Comparison of ENCODE assay signal across 8 cellular contexts in the genomic region with DNA sequence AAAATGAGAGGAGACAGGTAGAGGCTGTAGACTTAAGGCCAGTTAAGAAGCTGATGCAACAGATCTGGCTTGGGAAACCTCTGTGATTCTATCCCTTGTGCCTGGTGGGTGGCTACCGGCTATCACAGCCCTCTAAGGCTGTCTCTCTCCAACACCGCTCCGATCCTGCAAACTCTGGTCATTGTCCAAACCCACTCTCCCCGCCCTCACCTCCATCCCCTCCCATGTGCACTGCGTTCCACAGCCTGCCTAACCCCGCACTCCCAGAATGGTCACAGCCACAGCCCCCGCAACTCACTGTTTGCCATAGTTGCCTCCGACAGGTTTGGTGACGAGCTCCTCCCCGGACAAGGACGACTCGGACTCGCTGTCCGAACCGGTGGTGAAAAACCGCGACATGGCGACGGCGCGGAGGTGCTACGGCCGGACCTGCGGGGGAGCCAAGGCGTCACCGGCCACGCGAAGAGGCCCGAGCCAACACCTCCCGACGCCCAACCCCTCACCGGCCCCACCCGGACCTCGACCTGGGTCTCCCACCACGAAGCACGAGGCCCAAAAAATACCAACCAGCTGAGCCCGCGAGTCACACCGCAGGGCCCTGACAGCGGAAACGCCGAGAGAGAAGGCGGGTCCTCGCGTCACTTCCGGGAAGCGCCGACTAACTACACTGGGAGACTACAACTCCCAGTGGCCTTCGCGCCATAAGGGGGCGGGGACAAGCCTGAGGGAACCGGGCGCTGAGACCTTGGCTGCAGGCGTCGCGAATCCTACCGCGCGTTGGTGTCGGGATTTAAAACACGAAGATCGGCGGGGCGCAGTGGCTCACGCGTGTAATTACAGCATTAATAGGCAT. TPM values are rescaled to one million over a fixed set of nuclear protein-coding genes. Genes with fewer than 3 reads are reported as not detected.
DNase-seq lines count a peak whose midpoint lies in the region; ATAC-seq, FAIRE-seq and TF ChIP-seq lines count a peak whose summit lies in the region.
"Not testable (repeated sequence)": the region's sequence is repeated elsewhere in the genome, so short reads cannot be mapped to it uniquely, and the experiment has no call there.

EIF3CL (minus strand) TSS at position 622 of the 853 bp plus-strand sequence; CDS start at position 399, 223 bp downstream.

- H3K4me3 ChIP-seq in CD4-positive, alpha-beta memory T cell (ENCODE audit: low read length in 2 of 2); small intestine (ENCODE audit: low read depth in 1 of 2, low read length in 2 of 2): not testable (repeated sequence)
- H3K4me3 ChIP-seq in LNCaP clone FGC (ENCODE audit: low read depth, low read length) (peak within 1 kb of the TSS; percentile 52), endothelial cell of umbilical vein (replicated peaks in 1 of 3; ENCODE audit: insufficient read depth in 1 of 3, low read depth in 1 of 3, low read length in 3 of 3) (peak within 1 kb of the TSS in 2 of 3 experiments; percentile 31 to 68), lower lobe of right lung (peak within 1 kb of the TSS; percentile 40)

- not testable (repeated sequence) for BruUV-seq in endothelial cell of umbilical vein (replicated peaks; lab: Mats Ljungman, UMichigan)

- not testable (repeated sequence) for TF ChIP-seq CTCF in LNCaP clone FGC (IDR thresholded peaks at IDR 0.05; ENCODE audit: control insufficient read depth, extremely low read depth, insufficient read depth); endothelial cell of umbilical vein (IDR thresholded peaks at IDR 0.05; ENCODE audit: extremely low read depth in 1 of 2, insufficient read depth in 1 of 2, low read depth in 1 of 2, low read length in 2 of 2); lower lobe of right lung (IDR thresholded peaks at IDR 0.05)

- CTCF ChIA-PET in CD4-positive, alpha-beta memory T cell (lab: Charles Lee; ENCODE audit: partially characterized antibody); endothelial cell of umbilical vein (lab: Charles Lee): not testable (repeated sequence)

- H3K4me3 Mint-ChIP-seq in CD4-positive, alpha-beta memory T cell, result peak within 1 kb of the TSS in 6 of 8 donors; percentile 34 to 75 (median 56)
- peak within 1 kb of the TSS; percentile 59 to 62 for H3K4me3 Mint-ChIP-seq in activated T-cell treated with anti-CD3 and anti-CD28 coated beads, Interleukin-2, amount 50 U/mL, for 72 hours

- not testable (repeated sequence) for H3K36me3 Mint-ChIP-seq in CD4-positive, alpha-beta memory T cell; activated T-cell treated with anti-CD3 and anti-CD28 coated beads, Interleukin-2, amount 50 U/mL, for 72 hours (ENCODE audit: insufficient read depth in 2 of 2)

- not testable (repeated sequence) for H3K9me3 Mint-ChIP-seq in CD4-positive, alpha-beta memory T cell; activated T-cell treated with anti-CD3 and anti-CD28 coated beads, Interleukin-2, amount 50 U/mL, for 72 hours

- intact Hi-C loops in CD4-positive, alpha-beta memory T cell (cut with micrococcal nuclease); endothelial cell of umbilical vein (cut with micrococcal nuclease); lower lobe of right lung (cut with DNase I): not testable (repeated sequence)

- dilution Hi-C loops in endothelial cell of umbilical vein (cut with MboI; ENCODE audit: extremely low pct_ligation_motif_present, low sequenced_read_pairs), result not testable (repeated sequence)

- not testable (repeated sequence) for H3K4me1 ChIP-seq in CD4-positive, alpha-beta memory T cell (ENCODE audit: insufficient read depth, low read length); endothelial cell of umbilical vein (ENCODE audit: control insufficient read depth, extremely low read depth, insufficient read depth, low read length); lower lobe of right lung; small intestine (ENCODE audit: control insufficient read depth in 2 of 2, insufficient read depth in 1 of 2, low read depth in 1 of 2, low read length in 1 of 2)

- not testable (repeated sequence) for DNase-seq in CD4-positive, alpha-beta memory T cell; LNCaP clone FGC (ENCODE audit: low read depth); activated T-cell treated with anti-CD3 and anti-CD28 coated beads, Interleukin-2, amount 50 U/mL, for 72 hours; endothelial cell of umbilical vein (ENCODE audit: low read depth, low spot score); lower lobe of right lung; small intestine

- not testable (repeated sequence) for H3K4me1 Mint-ChIP-seq in CD4-positive, alpha-beta memory T cell; activated T-cell treated with anti-CD3 and anti-CD28 coated beads, Interleukin-2, amount 50 U/mL, for 72 hours (ENCODE audit: low read depth)

- H3K79me2 ChIP-seq in endothelial cell of umbilical vein (ENCODE audit: control insufficient read depth, insufficient read depth, low read length), result not testable (repeated sequence)

- not testable (repeated sequence) for H4K20me1 ChIP-seq in endothelial cell of umbilical vein (replicated peaks; ENCODE audit: control insufficient read depth, extremely low read depth, insufficient read depth, low read length)

- WGBS in small intestine, 3 donors, result no CpG with 5 or more reads among the region's 66 CpGs

- not testable (repeated sequence) for H3K9me1 ChIP-seq in endothelial cell of umbilical vein (replicated peaks; ENCODE audit: control insufficient read depth, extremely low read depth, insufficient read depth, low read length)

- not testable (repeated sequence) for H3K9ac ChIP-seq in endothelial cell of umbilical vein (replicated peaks; ENCODE audit: extremely low read depth, insufficient read depth, low read length)

- H3K36me3 ChIP-seq in CD4-positive, alpha-beta memory T cell (ENCODE audit: insufficient read depth, low read length); endothelial cell of umbilical vein (ENCODE audit: control insufficient read depth in 2 of 2, extremely low read depth in 1 of 2, insufficient read depth in 2 of 2, low read length in 2 of 2); lower lobe of right lung; small intestine (ENCODE audit: control insufficient read depth in 2 of 2, insufficient read depth in 2 of 2, low read length in 2 of 2): not testable (repeated sequence)

- not testable (repeated sequence) for H3K4me2 ChIP-seq in endothelial cell of umbilical vein (ENCODE audit: insufficient read depth, low read length)

- POLR2A ChIA-PET in CD4-positive, alpha-beta memory T cell (lab: Charles Lee; ENCODE audit: partially characterized antibody); endothelial cell of umbilical vein (lab: Charles Lee): not testable (repeated sequence)

- H3K27ac ChIP-seq in CD4-positive, alpha-beta memory T cell (ENCODE audit: low read depth, low read length); endothelial cell of umbilical vein (ENCODE audit: insufficient read depth, low read depth, low read length); lower lobe of right lung; small intestine (ENCODE audit: low read depth in 1 of 2, low read length in 1 of 2): not testable (repeated sequence)

- FAIRE-seq in endothelial cell of umbilical vein (lab: Jason Lieb, UNC), result peak; percentile 96
- not testable (repeated sequence) for FAIRE-seq in small intestine (lab: Jason Lieb, UNC)

- H2AFZ ChIP-seq in endothelial cell of umbilical vein (ENCODE audit: low read depth, low read length), result not testable (repeated sequence)

- H3K9me3 ChIP-seq in CD4-positive, alpha-beta memory T cell (ENCODE audit: control insufficient read depth in 1 of 2, low read length in 2 of 2); endothelial cell of umbilical vein (replicated peaks; ENCODE audit: control insufficient read depth, insufficient read depth, low read length); lower lobe of right lung; small intestine (ENCODE audit: control insufficient read depth, low read depth): not testable (repeated sequence)

- not testable (repeated sequence) for TF ChIP-seq POLR2A in endothelial cell of umbilical vein (IDR thresholded peaks at IDR 0.05; ENCODE audit: low read depth, low read length)

- ATAC-seq in GM19397 (IDR thresholded peaks at IDR 0.05; ENCODE audit: unreplicated experiment), result peak; percentile 99
- peak; percentile 90 for ATAC-seq in HG02938 (IDR thresholded peaks at IDR 0.05; ENCODE audit: unreplicated experiment)
- peak; percentile 100 for ATAC-seq in activated T-cell treated with anti-CD3 and anti-CD28 coated beads, Interleukin-2, amount 50 U/mL, for 72 hours (replicated peaks in 1 of 2)
- ATAC-seq in lower lobe of right lung, result peak; percentile 99 to 100

- H3K27me3 Mint-ChIP-seq in CD4-positive, alpha-beta memory T cell; activated T-cell treated with anti-CD3 and anti-CD28 coated beads, Interleukin-2, amount 50 U/mL, for 72 hours (ENCODE audit: low read depth): not testable (repeated sequence)

- peak within 1 kb of the TSS in 1 of 7 donors; percentile 17 for H3K27ac Mint-ChIP-seq in CD4-positive, alpha-beta memory T cell
- not testable (repeated sequence) for H3K27ac Mint-ChIP-seq in activated T-cell treated with anti-CD3 and anti-CD28 coated beads, Interleukin-2, amount 50 U/mL, for 72 hours

- not testable (repeated sequence) for H3K27me3 ChIP-seq in CD4-positive, alpha-beta memory T cell (ENCODE audit: insufficient read depth, low read length); endothelial cell of umbilical vein (ENCODE audit: control insufficient read depth in 2 of 2, insufficient read depth in 2 of 2, low read length in 2 of 2); lower lobe of right lung (ENCODE audit: low read depth); small intestine (ENCODE audit: control insufficient read depth in 2 of 2, insufficient read depth in 2 of 2, low read length in 2 of 2)

RNA-seq across cellular contexts. Expression of gene EIF3CL, which starts in this region (rescaled TPM):
- 10 to 100 TPM; 31.4 to 39.2 TPM for total RNA-seq in CD4-positive, alpha-beta memory T cell
- polyA plus RNA-seq in CD4-positive, alpha-beta memory T cell, result 10 to 100 TPM in 1 of 2 donors, 1 to 10 TPM in 1; 9.3 to 33.1 TPM
- total RNA-seq in activated T-cell treated with anti-CD3 and anti-CD28 coated beads, Interleukin-2, amount 50 U/mL, for 72 hours, result 100 to 1,000 TPM in 1 of 2 donors, 10 to 100 TPM in 1; 60.6 to 107 TPM
- total RNA-seq in endothelial cell of umbilical vein (14.7 and 52.1 TPM in 2 replicates), lower lobe of right lung (17.5 TPM)
- polyA plus RNA-seq in endothelial cell of umbilical vein (137 and 188 TPM in 2 replicates), small intestine (10 to 100 TPM; 67.3 to 78.1 (median 71.4) TPM)
- 240 and 257 TPM in 2 replicates for polyA plus RNA-seq in endothelial cell of umbilical vein (2011; cell fraction: cytosol; rRNA removed)
- 116 and 169 TPM in 2 replicates for polyA plus RNA-seq in endothelial cell of umbilical vein (2011; cell fraction: nucleus; rRNA removed)
- 25.6 and 32.0 TPM in 2 replicates for polyA plus RNA-seq in endothelial cell of umbilical vein (2012)
- polyA minus RNA-seq in endothelial cell of umbilical vein, result 241 and 285 TPM in 2 replicates
- polyA minus RNA-seq in endothelial cell of umbilical vein (2011; cell fraction: cytosol; rRNA and poly(A)+ RNA removed), result 100 TPM
- 73.7 and 75.4 TPM in 2 replicates for polyA minus RNA-seq in endothelial cell of umbilical vein (2011; cell fraction: nucleus; rRNA and poly(A)+ RNA removed)
